7 cellular contexts compared by ENCODE assay signal in genomic region chr12:92136883-92137582, GRCh38. TPM values are rescaled to one million over a fixed set of nuclear protein-coding genes. Genes with fewer than 3 reads are reported as not detected.
DNase-seq lines count a peak whose midpoint lies in the region; ATAC-seq and TF ChIP-seq lines count a peak whose summit lies in the region.

No MANE protein-coding gene starts in this region.

- peak overlapping the region; percentile 91 for H3K4me2 ChIP-seq in neural cell (ENCODE audit: low read length)

- H3K9ac ChIP-seq in duodenal mucosa (ENCODE audit: low read depth in 1 of 2, low read length in 2 of 2) (peak overlapping the region in 1 of 2 donors; percentile 42), neural cell (ENCODE audit: low read length) (no peak overlapping the region)

- no peak overlapping the region for H2AFZ ChIP-seq in neural cell (ENCODE audit: low read depth, low read length)

- H4K20me1 ChIP-seq in neural cell (ENCODE audit: insufficient read depth) = peaks cover 1% of the 10 kb centered on the region

- H3K9me2 ChIP-seq in neural cell (ENCODE audit: insufficient read depth, low read length) = no peaks in the 10 kb centered on the region

- peak; percentile 24 for ATAC-seq in GM18868 (IDR thresholded peaks at IDR 0.05; ENCODE audit: unreplicated experiment)
- ATAC-seq in HG03521 (IDR thresholded peaks at IDR 0.05; ENCODE audit: unreplicated experiment) = no peak

- H3K4me1 ChIP-seq in duodenal mucosa (ENCODE audit: control insufficient read depth in 1 of 2, insufficient read depth in 2 of 2, low read length in 2 of 2) = peaks cover 59 to 74% of the 10 kb centered on the region in 2 donors

- H3K9me3 ChIP-seq in duodenal mucosa (ENCODE audit: control insufficient read depth in 1 of 2, low read length in 2 of 2) = no peaks in the 10 kb centered on the region
- no peaks in the 10 kb centered on the region for H3K9me3 ChIP-seq in neural cell (ENCODE audit: low read length)
- no peaks in the 10 kb centered on the region for H3K9me3 ChIP-seq in WERI-Rb-1 (ENCODE audit: severe bottlenecking)

- H3K79me2 ChIP-seq in neural cell (replicated peaks; ENCODE audit: insufficient read depth, low read length) = peaks cover 100% of the 10 kb centered on the region

- H3K27ac ChIP-seq in duodenal mucosa (ENCODE audit: low read depth, low read length) (peak overlapping the region; percentile 50), neural cell (ENCODE audit: low read length) (no peak overlapping the region), WERI-Rb-1 (no peak overlapping the region)

- H3K36me3 ChIP-seq in duodenal mucosa (ENCODE audit: control insufficient read depth in 1 of 2, insufficient read depth in 2 of 2, low read length in 2 of 2) = peaks cover 2 to 5% of the 10 kb centered on the region in 2 donors
- H3K36me3 ChIP-seq in neural cell (ENCODE audit: insufficient read depth, low read length) = no peaks in the 10 kb centered on the region
- peaks cover 34% of the 10 kb centered on the region for H3K36me3 ChIP-seq in WERI-Rb-1

- TF ChIP-seq EP300 in neural cell (conservative IDR thresholded peaks at IDR 0.05; ENCODE audit: poor library complexity, severe bottlenecking) = no peak

- TF ChIP-seq CTCF in neural cell (IDR thresholded peaks at IDR 0.05; ENCODE audit: poor library complexity, severe bottlenecking) (no peak), WERI-Rb-1 (IDR thresholded peaks at IDR 0.05; ENCODE audit: low read depth, low read length) (no peak)

- TF ChIP-seq RAD21 in neural cell (conservative IDR thresholded peaks at IDR 0.05) = no peak

- peak overlapping the region; percentile 62 to 84 for H3K4me3 ChIP-seq in duodenal mucosa (ENCODE audit: low read depth in 1 of 2, low read length in 2 of 2)
- H3K4me3 ChIP-seq in neural cell (ENCODE audit: low read length) = peak overlapping the region; percentile 87
- H3K4me3 ChIP-seq in WERI-Rb-1 (ENCODE audit: low read depth, low read length) = no peak overlapping the region

- H3F3A ChIP-seq in neural cell (ENCODE audit: insufficient read depth, low read length, poor library complexity, severe bottlenecking) = no peaks in the 10 kb centered on the region

- H3K27me3 ChIP-seq in duodenal mucosa (ENCODE audit: control insufficient read depth in 1 of 2, insufficient read depth in 2 of 2, low read length in 2 of 2) = no peaks in the 10 kb centered on the region
- H3K27me3 ChIP-seq in neural cell (ENCODE audit: insufficient read depth, low read depth, low read length) = no peaks in the 10 kb centered on the region
- H3K27me3 ChIP-seq in WERI-Rb-1 (ENCODE audit: insufficient read depth, low read depth, severe bottlenecking) = no peaks in the 10 kb centered on the region

- DNase-seq in NOMO-1 treated with dmso at 0.1 percent for 144 hours (lab: John Stamatoyannopoulos, UW; ENCODE audit: unreplicated experiment) = peak; percentile 43
- DNase-seq in WERI-Rb-1 = no peak
- no peak for DNase-seq in stimulated activated CD4-positive, alpha-beta T cell treated with anti-CD3 and anti-CD28 coated beads, Interleukin-2, amount 100 ng/mL, for 24 hours

TF ChIP-seq in neural cell, 6 proteins besides CTCF, POLR2A, EP300 and RAD21:
- TF ChIP-seq, protein P1, sequence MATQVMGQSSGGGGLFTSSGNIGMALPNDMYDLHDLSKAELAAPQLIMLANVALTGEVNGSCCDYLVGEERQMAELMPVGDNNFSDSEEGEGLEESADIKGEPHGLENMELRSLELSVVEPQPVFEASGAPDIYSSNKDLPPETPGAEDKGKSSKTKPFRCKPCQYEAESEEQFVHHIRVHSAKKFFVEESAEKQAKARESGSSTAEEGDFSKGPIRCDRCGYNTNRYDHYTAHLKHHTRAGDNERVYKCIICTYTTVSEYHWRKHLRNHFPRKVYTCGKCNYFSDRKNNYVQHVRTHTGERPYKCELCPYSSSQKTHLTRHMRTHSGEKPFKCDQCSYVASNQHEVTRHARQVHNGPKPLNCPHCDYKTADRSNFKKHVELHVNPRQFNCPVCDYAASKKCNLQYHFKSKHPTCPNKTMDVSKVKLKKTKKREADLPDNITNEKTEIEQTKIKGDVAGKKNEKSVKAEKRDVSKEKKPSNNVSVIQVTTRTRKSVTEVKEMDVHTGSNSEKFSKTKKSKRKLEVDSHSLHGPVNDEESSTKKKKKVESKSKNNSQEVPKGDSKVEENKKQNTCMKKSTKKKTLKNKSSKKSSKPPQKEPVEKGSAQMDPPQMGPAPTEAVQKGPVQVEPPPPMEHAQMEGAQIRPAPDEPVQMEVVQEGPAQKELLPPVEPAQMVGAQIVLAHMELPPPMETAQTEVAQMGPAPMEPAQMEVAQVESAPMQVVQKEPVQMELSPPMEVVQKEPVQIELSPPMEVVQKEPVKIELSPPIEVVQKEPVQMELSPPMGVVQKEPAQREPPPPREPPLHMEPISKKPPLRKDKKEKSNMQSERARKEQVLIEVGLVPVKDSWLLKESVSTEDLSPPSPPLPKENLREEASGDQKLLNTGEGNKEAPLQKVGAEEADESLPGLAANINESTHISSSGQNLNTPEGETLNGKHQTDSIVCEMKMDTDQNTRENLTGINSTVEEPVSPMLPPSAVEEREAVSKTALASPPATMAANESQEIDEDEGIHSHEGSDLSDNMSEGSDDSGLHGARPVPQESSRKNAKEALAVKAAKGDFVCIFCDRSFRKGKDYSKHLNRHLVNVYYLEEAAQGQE (IDR thresholded peaks at IDR 0.05; ENCODE audit: borderline replicate concordance) = no peak
- TF ChIP-seq TAF1 (IDR thresholded peaks at IDR 0.05; ENCODE audit: low read depth) (no peak), EZH2 (IDR thresholded peaks at IDR 0.05; ENCODE audit: borderline replicate concordance, insufficient read depth, low read length, poor library complexity, severe bottlenecking) (no peak), POLR2AphosphoS5 (IDR thresholded peaks at IDR 0.05) (no peak), SMC3 (conservative IDR thresholded peaks at IDR 0.05; ENCODE audit: poor library complexity) (no peak), MXI1 (conservative IDR thresholded peaks at IDR 0.05; ENCODE audit: poor library complexity, severe bottlenecking) (no peak)
TF ChIP-seq in neural cell: peak in this region for 0.

RNA-seq across cellular contexts. Expression of gene BTG1, which starts 8.6 kb away (rescaled TPM):
- polyA plus RNA-seq in neural cell = 12.5 and 12.9 TPM in 2 replicates
- 25.8 and 30.7 TPM in 2 replicates for polyA minus RNA-seq in neural cell
